ENCODE assay signal across 10 cellular contexts in genomic region chr5:127011961-127012644, GRCh38. TPM values are rescaled to one million over a fixed set of nuclear protein-coding genes. Genes with fewer than 3 reads are reported as not detected.
A peak's percentile ranks its signal among the peaks of the same experiment; 100 is the strongest.
DNase-seq lines count a peak whose midpoint lies in the region; ATAC-seq and TF ChIP-seq lines count a peak whose summit lies in the region.
"Had no signal": no experiment of that assay in that cellular context is flagged by ENCODE, and none has a peak within 500 bp of the region (broad histone marks: within the 10 kb centered on the region; RNA-seq: fewer than 3 reads in every experiment).

No MANE protein-coding gene starts in this region.

- intact Hi-C loops in activated B cell treated with CpG ODN at 0.5 μM for 24 hours (cut with micrococcal nuclease) = no loop called here

- no peaks in the 10 kb centered on the region for H3K36me3 ChIP-seq in GM06990 (ENCODE audit: control insufficient read depth, insufficient read depth, low read length)

- peaks cover 68% of the 10 kb centered on the region for H3K4me1 Mint-ChIP-seq in activated B cell treated with CpG ODN at 0.5 μM for 24 hours

- peak overlapping the region; percentile 28 for H3K4me3 Mint-ChIP-seq in activated B cell treated with CpG ODN at 0.5 μM for 24 hours
- H3K4me3 Mint-ChIP-seq: activated T-cell treated with anti-CD3 and anti-CD28 coated beads, Interleukin-2, amount 50 U/mL, for 4 hours; CD8-positive, alpha-beta T cell had no signal

- DNase-seq in GM06990 (ENCODE audit: extremely low read depth, insufficient read length) = peak; percentile 73
- DNase-seq in activated B cell treated with CpG ODN at 0.5 μM for 24 hours = no peak
- no peak for DNase-seq in ureter (ENCODE audit: low spot score)
- DNase-seq in SW480 (ENCODE audit: low spot score) = no peak
- no peak for DNase-seq in COLO668 (lab: John Stamatoyannopoulos, UW; ENCODE audit: unreplicated experiment)
- DNase-seq in mesenteric fat pad (ENCODE audit: low spot score) = no peak
- DNase-seq: activated T-cell treated with anti-CD3 and anti-CD28 coated beads, Interleukin-2, amount 50 U/mL, for 4 hours; CD8-positive, alpha-beta T cell had no signal

- no peak overlapping the region for H3K4me3 ChIP-seq in GM06990 (replicated peaks; ENCODE audit: low read depth, low read length)

- H3K27ac Mint-ChIP-seq in activated B cell treated with CpG ODN at 0.5 μM for 24 hours = peak overlapping the region; percentile 59
- H3K27ac Mint-ChIP-seq: CD8-positive, alpha-beta T cell had no signal

- ATAC-seq in GM19455 (IDR thresholded peaks at IDR 0.05; ENCODE audit: unreplicated experiment) = peak; percentile 85
- ATAC-seq in HG03064 (IDR thresholded peaks at IDR 0.05; ENCODE audit: low read depth, unreplicated experiment) = peak; percentile 80
- peak; percentile 68 for ATAC-seq in activated B cell treated with CpG ODN at 0.5 μM for 24 hours (ENCODE audit: low read depth)
- ATAC-seq: CD8-positive, alpha-beta T cell had no signal

- POLR2A ChIA-PET in activated B cell treated with CpG ODN at 0.5 μM for 24 hours (lab: Charles Lee) = interaction anchor here (0.5 to 2.7 kb wide), 8 partner anchors 12 to 400 kb away, joined by 3 to 11 read pairs (median 4); partner anchors contain the start of gene MARCHF3

- H3K27me3 Mint-ChIP-seq in activated B cell treated with CpG ODN at 0.5 μM for 24 hours = no peaks in the 10 kb centered on the region

- no peaks in the 10 kb centered on the region for H3K27me3 ChIP-seq in GM06990 (replicated peaks; ENCODE audit: control insufficient read depth, insufficient read depth, low read length)

- H3K36me3 Mint-ChIP-seq in activated B cell treated with CpG ODN at 0.5 μM for 24 hours (ENCODE audit: low read depth) = peaks cover 4% of the 10 kb centered on the region
- H3K36me3 Mint-ChIP-seq: CD8-positive, alpha-beta T cell had no signal

- TF ChIP-seq CTCF in GM06990 (IDR thresholded peaks at IDR 0.05; ENCODE audit: insufficient read depth, low read length, poor library complexity, severe bottlenecking) (no peak), activated B cell treated with CpG ODN at 0.5 μM for 24 hours (IDR thresholded peaks at IDR 0.05) (no peak)

- no peaks in the 10 kb centered on the region for H3K9me3 Mint-ChIP-seq in activated B cell treated with CpG ODN at 0.5 μM for 24 hours
- H3K9me3 Mint-ChIP-seq: activated T-cell treated with anti-CD3 and anti-CD28 coated beads, Interleukin-2, amount 50 U/mL, for 4 hours; CD8-positive, alpha-beta T cell had no signal

- CTCF ChIA-PET in activated B cell treated with CpG ODN at 0.5 μM for 24 hours (lab: Charles Lee) = interaction anchor here (0.9 kb wide), 1 partner anchor 37 kb away, joined by 3 read pairs; no protein-coding TSS in a partner anchor

RNA-seq across cellular contexts. Expression of gene MARCHF3, which starts 18.3 kb away (rescaled TPM):
- total RNA-seq in activated B cell treated with CpG ODN at 0.5 μM for 24 hours (21.9 and 22.8 TPM in 2 replicates), ureter (7.0 TPM), mesenteric fat pad (44.7 TPM)
